ENCODE assay signal across 34 cellular contexts in the genomic region with DNA sequence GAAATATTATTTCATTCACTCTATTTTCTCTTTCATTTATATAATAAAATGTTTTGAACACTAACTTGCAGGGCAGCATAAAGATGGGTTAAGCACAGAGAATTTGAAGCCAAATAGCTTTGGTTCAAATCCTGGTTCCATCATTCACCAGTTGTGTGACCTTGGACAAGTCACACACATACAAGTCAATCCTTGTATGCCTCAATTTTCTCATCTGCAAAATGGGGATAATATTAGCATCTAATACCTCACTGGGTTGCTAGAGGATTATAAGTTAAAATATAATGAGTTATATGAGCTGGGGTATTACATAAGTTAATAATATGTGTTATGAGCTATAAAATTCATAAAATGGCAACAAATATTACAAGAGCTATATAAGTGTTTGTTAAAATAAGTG.
"Had no signal": no experiment of that assay in that cellular context is flagged by ENCODE, and none has a peak within 500 bp of the region (broad histone marks: within the 10 kb centered on the region; RNA-seq: fewer than 3 reads in every experiment).

No MANE protein-coding gene starts in this region.

- ATAC-seq: activated naive CD4-positive, alpha-beta T cell treated with anti-CD3 and anti-CD28 coated beads, Interleukin-2, amount 50 U/mL, for 72 hours; activated naive CD8-positive, alpha-beta T cell treated with anti-CD3 and anti-CD28 coated beads, Interleukin-2, amount 50 U/mL, for 24 hours; activated T-cell treated with anti-CD3 and anti-CD28 coated beads, Interleukin-2, amount 50 U/mL, for 4 hours; activated T-cell treated with anti-CD3 and anti-CD28 coated beads, Interleukin-2, amount 50 U/mL, for 72 hours; activated T-helper 17 cell treated with anti-CD3 and anti-CD28 coated beads, Interleukin-2, amount 50 U/mL, for 72 hours; body of pancreas had no signal

- H3K4me1 ChIP-seq: adrenal gland, ascending aorta, body of pancreas, breast epithelium had no signal

- H3K27ac ChIP-seq: adrenal gland, ascending aorta, body of pancreas, brain microvascular endothelial cell, breast epithelium, cardiac muscle cell had no signal

- H3K9me3 ChIP-seq: adrenal gland, body of pancreas had no signal

- H3K27me3 ChIP-seq: adrenal gland, ascending aorta, body of pancreas, brain microvascular endothelial cell, breast epithelium, cardiac muscle cell had no signal

- H3K36me3 ChIP-seq: adrenal gland, ascending aorta, brain microvascular endothelial cell, breast epithelium, cardiac muscle cell had no signal

- FAIRE-seq: astrocyte, bronchial epithelial cell had no signal

- DNase-seq: activated effector memory CD4-positive, alpha-beta T cell treated with anti-CD3 and anti-CD28 coated beads, Interleukin-2, amount 50 U/mL, for 16 hours; activated effector memory CD4-positive, alpha-beta T cell treated with Interleukin-2 at 50 U/mL for 16 hours; activated gamma-delta T cell; activated gamma-delta T cell treated with Interleukin-2 at 50 U/mL for 16 hours; activated naive CD4-positive, alpha-beta T cell; activated naive CD4-positive, alpha-beta T cell treated with anti-CD3 and anti-CD28 coated beads for 36 hours; activated naive CD4-positive, alpha-beta T cell treated with anti-CD3 and anti-CD28 coated beads, Interleukin-2, amount 10 ng/mL, durations not matched to agents 7 days and 5 days; activated naive CD4-positive, alpha-beta T cell treated with anti-CD3 and anti-CD28 coated beads, Interleukin-2, amount 50 U/mL, for 16 hours; activated naive CD4-positive, alpha-beta T cell treated with Interleukin-2 at 50 U/mL for 16 hours; activated naive CD8-positive, alpha-beta T cell treated with anti-CD3 and anti-CD28 coated beads for 36 hours; activated naive CD8-positive, alpha-beta T cell treated with anti-CD3 and anti-CD28 coated beads, Interleukin-2, amount 10 ng/mL, durations not matched to agents 7 days and 5 days; activated naive CD8-positive, alpha-beta T cell treated with anti-CD3 and anti-CD28 coated beads, Interleukin-2, amount 50 U/mL, for 24 hours; activated T-cell treated with anti-CD3 and anti-CD28 coated beads, Interleukin-2, amount 50 U/mL, for 1 hour; activated T-cell treated with anti-CD3 and anti-CD28 coated beads, Interleukin-2, amount 50 U/mL, for 24 hours; activated T-cell treated with anti-CD3 and anti-CD28 coated beads, Interleukin-2, amount 50 U/mL, for 4 hours; activated T-cell treated with anti-CD3 and anti-CD28 coated beads, Interleukin-2, amount 50 U/mL, for 48 hours; activated T-cell treated with anti-CD3 and anti-CD28 coated beads, Interleukin-2, amount 50 U/mL, for 72 hours; adrenal gland; amniotic stem cell; amygdala; anterior cingulate cortex; aorta; body of pancreas; brain microvascular endothelial cell; caudate nucleus; central memory CD4-positive, alpha-beta T cell; cerebellar nuclear complex had no signal

- H3K4me3 ChIP-seq: adrenal gland, ascending aorta, body of pancreas, breast epithelium, cardiac muscle cell had no signal
